18 cellular contexts compared by ENCODE assay signal in genomic region chr16:49473773-49474172, GRCh38.
A peak's percentile ranks its signal among the peaks of the same experiment; 100 is the strongest.
DNase-seq lines count a peak whose midpoint lies in the region; ATAC-seq and TF ChIP-seq lines count a peak whose summit lies in the region.
"Had no signal": no experiment of that assay in that cellular context is flagged by ENCODE, and none has a peak within 500 bp of the region (broad histone marks: within the 10 kb centered on the region; RNA-seq: fewer than 3 reads in every experiment).

No MANE protein-coding gene starts in this region.

- no peak overlapping the region for H2BK12ac ChIP-seq in neuronal stem cell (ENCODE audit: low read length)

- H2BK5ac ChIP-seq in neuronal stem cell (ENCODE audit: low read length), result peak overlapping the region; percentile 70

- no peaks in the 10 kb centered on the region for H3K9me3 Mint-ChIP-seq in chondrocyte (ENCODE audit: low read depth)
- H3K9me3 Mint-ChIP-seq in activated CD4-positive, alpha-beta T cell treated with anti-CD3 and anti-CD28 coated beads, Interleukin-2, amount 10 ng/mL, durations not matched to agents 24 days and 14 days, result no peaks in the 10 kb centered on the region
- H3K9me3 Mint-ChIP-seq: CD8-positive, alpha-beta T cell; IgD-negative memory B cell had no signal

- ATAC-seq in upper lobe of right lung, result no peak
- ATAC-seq: CD8-positive, alpha-beta T cell; HCT116 had no signal

- TF ChIP-seq CTCF in chondrocyte (IDR thresholded peaks at IDR 0.05) (no peak), upper lobe of right lung (IDR thresholded peaks at IDR 0.05) (no peak)

- no peak overlapping the region for H3K27ac ChIP-seq in neuronal stem cell (replicated peaks; ENCODE audit: low read length)
- H3K27ac ChIP-seq in upper lobe of right lung, result no peak overlapping the region
- H3K27ac ChIP-seq: BLaER1, HL-60 had no signal

- intact Hi-C loops in upper lobe of right lung (cut with DNase I), result no loop called here
- intact Hi-C loops in activated CD4-positive, alpha-beta T cell treated with anti-CD3 and anti-CD28 coated beads, Interleukin-2, amount 10 ng/mL, durations not matched to agents 24 days and 14 days (cut with micrococcal nuclease), result no loop called here

- H2AK5ac ChIP-seq in neuronal stem cell (ENCODE audit: low read depth, low read length), result no peak overlapping the region

- no peak overlapping the region for H3K4me2 ChIP-seq in neuronal stem cell (ENCODE audit: insufficient read depth, low read length, poor library complexity, severe bottlenecking)
- H3K4me2 ChIP-seq: BLaER1 had no signal

- H3K4me1 ChIP-seq in neuronal stem cell (ENCODE audit: control insufficient read depth in 2 of 2, insufficient read depth in 1 of 2, low read depth in 1 of 2, low read length in 2 of 2) (no peaks in the 10 kb centered on the region), upper lobe of right lung (no peaks in the 10 kb centered on the region)

- no peak overlapping the region for H3K4me3 ChIP-seq in neuronal stem cell (ENCODE audit: low read length in 2 of 2)
- no peak overlapping the region for H3K4me3 ChIP-seq in upper lobe of right lung
- H3K4me3 ChIP-seq: BLaER1 had no signal

- no CpG with 5 or more reads among the region's 5 CpGs for WGBS in neuronal stem cell (ENCODE audit: extremely low coverage in 2 of 2, insufficient read length in 2 of 2, insufficient replicate concordance in 1 of 2), 2 donors

- H3K4me3 Mint-ChIP-seq in chondrocyte (ENCODE audit: unreplicated experiment), result no peak overlapping the region
- H3K4me3 Mint-ChIP-seq in activated CD4-positive, alpha-beta T cell treated with anti-CD3 and anti-CD28 coated beads, Interleukin-2, amount 10 ng/mL, durations not matched to agents 24 days and 14 days, result no peak overlapping the region
- H3K4me3 Mint-ChIP-seq: CD8-positive, alpha-beta T cell; IgD-negative memory B cell had no signal

- H4K91ac ChIP-seq in neuronal stem cell (ENCODE audit: low read depth, low read length, poor library complexity), result no peak overlapping the region

- H2BK120ac ChIP-seq in neuronal stem cell (ENCODE audit: low read depth, low read length), result no peak overlapping the region

- H3K27me3 ChIP-seq in neuronal stem cell (ENCODE audit: control insufficient read depth in 3 of 3, insufficient read depth in 3 of 3, low read depth in 1 of 3, low read length in 3 of 3) (peaks cover 0 to 4% (median 0%) of the 10 kb centered on the region in 3 experiments), upper lobe of right lung (no peaks in the 10 kb centered on the region)
- H3K27me3 ChIP-seq: BLaER1 had no signal

- no peaks in the 10 kb centered on the region for H3K36me3 ChIP-seq in neuronal stem cell (replicated peaks in 1 of 2; ENCODE audit: control insufficient read depth in 2 of 2, insufficient read depth in 2 of 2, low read length in 2 of 2)
- H3K36me3 ChIP-seq in upper lobe of right lung, result no peaks in the 10 kb centered on the region
- H3K36me3 ChIP-seq: BLaER1 had no signal

- H3K9me3 ChIP-seq in neuronal stem cell (replicated peaks in 1 of 2; ENCODE audit: control insufficient read depth in 2 of 2, insufficient read depth in 1 of 2, low read depth in 1 of 2, low read length in 2 of 2) (peaks cover 0 to 4% of the 10 kb centered on the region in 2 donors), upper lobe of right lung (no peaks in the 10 kb centered on the region)
- H3K9me3 ChIP-seq: BLaER1 had no signal

- no peak overlapping the region for H3K9ac ChIP-seq in neuronal stem cell (ENCODE audit: low read depth, low read length, poor library complexity)
- H3K9ac ChIP-seq: BLaER1 had no signal

- peak overlapping the region; percentile 60 for H3K14ac ChIP-seq in neuronal stem cell (ENCODE audit: low read length)

- peaks cover 4% of the 10 kb centered on the region for H3K4me1 Mint-ChIP-seq in chondrocyte (ENCODE audit: low read depth)
- no peaks in the 10 kb centered on the region for H3K4me1 Mint-ChIP-seq in activated CD4-positive, alpha-beta T cell treated with anti-CD3 and anti-CD28 coated beads, Interleukin-2, amount 10 ng/mL, durations not matched to agents 24 days and 14 days

- H3K23ac ChIP-seq in neuronal stem cell (ENCODE audit: low read depth, low read length, poor library complexity), result no peak overlapping the region

- H3K4ac ChIP-seq in neuronal stem cell (ENCODE audit: low read length), result no peak overlapping the region

- no peak overlapping the region for H4K8ac ChIP-seq in neuronal stem cell (ENCODE audit: low read depth, low read length)

- peak overlapping the region; percentile 16 for H2BK15ac ChIP-seq in neuronal stem cell (ENCODE audit: low read length)

- H3K79me1 ChIP-seq in neuronal stem cell (ENCODE audit: low read depth, low read length), result no peaks in the 10 kb centered on the region

- H3K27ac Mint-ChIP-seq in chondrocyte (ENCODE audit: unreplicated experiment), result no peak overlapping the region
- no peak overlapping the region for H3K27ac Mint-ChIP-seq in activated CD4-positive, alpha-beta T cell treated with anti-CD3 and anti-CD28 coated beads, Interleukin-2, amount 10 ng/mL, durations not matched to agents 24 days and 14 days
- H3K27ac Mint-ChIP-seq: CD8-positive, alpha-beta T cell; IgD-negative memory B cell had no signal

- H3K18ac ChIP-seq in neuronal stem cell (ENCODE audit: low read length), result peak overlapping the region; percentile 25

- H2AFZ ChIP-seq in neuronal stem cell (ENCODE audit: low read length), result no peak overlapping the region

- peaks cover 9% of the 10 kb centered on the region for H3K27me3 Mint-ChIP-seq in chondrocyte (ENCODE audit: low read depth)
- H3K27me3 Mint-ChIP-seq in activated CD4-positive, alpha-beta T cell treated with anti-CD3 and anti-CD28 coated beads, Interleukin-2, amount 10 ng/mL, durations not matched to agents 24 days and 14 days, result no peaks in the 10 kb centered on the region
- H3K27me3 Mint-ChIP-seq: IgD-negative memory B cell had no signal

- H3K36me3 Mint-ChIP-seq in chondrocyte (ENCODE audit: low read depth), result no peaks in the 10 kb centered on the region
- no peaks in the 10 kb centered on the region for H3K36me3 Mint-ChIP-seq in activated CD4-positive, alpha-beta T cell treated with anti-CD3 and anti-CD28 coated beads, Interleukin-2, amount 10 ng/mL, durations not matched to agents 24 days and 14 days (ENCODE audit: low read depth)
- H3K36me3 Mint-ChIP-seq: CD8-positive, alpha-beta T cell; IgD-negative memory B cell had no signal

- DNase-seq in activated effector memory CD4-positive, alpha-beta T cell treated with anti-CD3 and anti-CD28 coated beads, Interleukin-2, amount 50 U/mL, for 16 hours, result peak; percentile 25
- DNase-seq in activated effector memory CD4-positive, alpha-beta T cell treated with Interleukin-2 at 50 U/mL for 16 hours, result no peak
- DNase-seq in chondrocyte (ENCODE audit: low spot score) (peak; percentile 55), neuronal stem cell (ENCODE audit: low spot score) (no peak), upper lobe of right lung (peak; percentile 55), iPS-NIHi7 (ENCODE audit: extremely low spot score) (no peak), RPMI8226 (no peak)
- no peak for DNase-seq in activated CD4-positive, alpha-beta T cell treated with anti-CD3 and anti-CD28 coated beads, Interleukin-2, amount 10 ng/mL, durations not matched to agents 24 days and 14 days
- DNase-seq: DMS79, NCI-H1105, NCI-H1694 treated with DMSO at 0.1 percent for 48 hours, NCI-H226, NCI-H524 treated with DMSO at 0.1 percent for 48 hours had no signal

Comparison
In these comparisons a context has a peak if more than half of its experiments do, and no peak if none do; other contexts are left out.
1. DNase-seq: peak in activated effector memory CD4-positive, alpha-beta T cell treated with anti-CD3 and anti-CD28 coated beads, Interleukin-2, amount 50 U/mL, for 16 hours (single experiment), chondrocyte (single experiment) and upper lobe of right lung (single experiment); none in activated effector memory CD4-positive, alpha-beta T cell treated with Interleukin-2 at 50 U/mL for 16 hours (single experiment), neuronal stem cell (single experiment), activated CD4-positive, alpha-beta T cell treated with anti-CD3 and anti-CD28 coated beads, Interleukin-2, amount 10 ng/mL, durations not matched to agents 24 days and 14 days (single experiment), iPS-NIHi7 (single experiment) and RPMI8226 (single experiment).